ENCODE assay signal across 8 cellular contexts in genomic region chr5:82590112-82590511, GRCh38.
"Had no signal": no experiment of that assay in that cellular context is flagged by ENCODE, and none has a peak within 500 bp of the region (broad histone marks: within the 10 kb centered on the region; RNA-seq: fewer than 3 reads in every experiment).

No MANE protein-coding gene starts in this region.

- H3K4me3 Mint-ChIP-seq: IgD-negative memory B cell had no signal

- H3K4me3 ChIP-seq: K562 had no signal

- H3K9ac ChIP-seq: KMS-11 had no signal

- H3K4me1 Mint-ChIP-seq: IgD-negative memory B cell had no signal

- FAIRE-seq: HTR-8/SVneo, K562 had no signal

- ATAC-seq: K562 had no signal

- H3K27me3 Mint-ChIP-seq: IgD-negative memory B cell had no signal

- DNase-seq: IMR-90, KBM-7, KG1 had no signal

- H3K27ac ChIP-seq: HL-60, KMS-11 had no signal

- H3K4me2 ChIP-seq: KMS-11 had no signal
